28 cellular contexts compared by ENCODE assay signal in the genomic region with DNA sequence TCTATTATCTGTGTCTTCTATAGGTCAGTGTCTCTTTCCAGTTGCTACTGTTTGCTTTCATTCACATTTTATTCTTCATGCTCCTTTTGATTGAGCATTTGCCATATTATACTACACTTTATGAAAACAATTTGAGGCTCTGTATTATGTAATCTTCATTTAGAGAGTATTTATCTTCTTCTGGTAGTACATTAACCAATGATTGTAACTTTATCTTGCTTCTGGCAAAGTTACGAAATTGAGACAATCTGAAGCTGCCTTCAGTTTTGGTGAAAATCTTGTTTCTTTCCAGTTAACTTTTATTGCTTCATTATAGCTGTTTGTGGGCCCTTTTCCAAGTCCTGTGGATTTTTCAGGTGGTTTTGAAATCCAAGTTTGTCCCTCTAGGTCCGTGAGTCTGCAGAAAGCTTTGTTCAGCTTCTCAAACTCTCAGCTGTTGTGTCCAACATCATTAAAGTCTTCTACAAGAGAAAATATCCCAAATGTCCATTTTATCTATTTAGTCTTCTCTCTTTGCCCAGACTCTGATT.
"Had no signal": no experiment of that assay in that cellular context is flagged by ENCODE, and none has a peak within 500 bp of the region (broad histone marks: within the 10 kb centered on the region; RNA-seq: fewer than 3 reads in every experiment).

No MANE protein-coding gene starts in this region.

- H3K27me3 Mint-ChIP-seq: activated CD8-positive, alpha-beta memory T cell treated with anti-CD3 and anti-CD28 coated beads, Interleukin-2, amount 10 ng/mL, durations not matched to agents 7 days and 5 days; activated naive CD8-positive, alpha-beta T cell treated with anti-CD3 and anti-CD28 coated beads, Interleukin-2, amount 50 U/mL, for 24 hours; T-helper 17 cell had no signal

- H3K27ac ChIP-seq: Peyer's patch, RWPE1, SJCRH30 had no signal

- H3K4me1 Mint-ChIP-seq: activated CD8-positive, alpha-beta memory T cell treated with anti-CD3 and anti-CD28 coated beads, Interleukin-2, amount 10 ng/mL, durations not matched to agents 7 days and 5 days; activated naive CD8-positive, alpha-beta T cell treated with anti-CD3 and anti-CD28 coated beads, Interleukin-2, amount 50 U/mL, for 24 hours; T-helper 17 cell had no signal

- DNase-seq: activated CD4-positive, alpha-beta T cell treated with anti-CD3 and anti-CD28 coated beads for 48 hours; activated CD4-positive, alpha-beta T cell treated with anti-CD3 and anti-CD28 coated beads, Interleukin-2, amount 50 U/mL, for 4 hours; activated CD4-positive, CD25-positive, alpha-beta regulatory T cell treated with anti-CD3 and anti-CD28 coated beads, Interleukin-2, amount 50 U/mL, for 72 hours; activated CD8-positive, alpha-beta memory T cell treated with anti-CD3 and anti-CD28 coated beads, Interleukin-2, amount 10 ng/mL, durations not matched to agents 7 days and 5 days; activated effector memory CD4-positive, alpha-beta T cell treated with anti-CD3 and anti-CD28 coated beads, Interleukin-2, amount 50 U/mL, for 16 hours; activated naive CD4-positive, alpha-beta T cell treated with Interleukin-2 at 50 U/mL for 16 hours; activated naive CD8-positive, alpha-beta T cell treated with anti-CD3 and anti-CD28 coated beads, Interleukin-2, amount 50 U/mL, for 24 hours; activated T-cell treated with anti-CD3 and anti-CD28 coated beads, Interleukin-2, amount 50 U/mL, for 4 hours; caudate nucleus; IMR-90; Kasumi-1; KBM-7; NCI-H1048; NCI-H146; NCI-H1930; NCI-H2171; NCI-H226; NCI-H526; NK-92 treated with Interleukin-12 subunit alpha and Interleukin-12 subunit beta, amount 100 ng/mL, for 24 hours; Peyer's patch; Right ventricle myocardium superior; SJCRH30; T-helper 17 cell; T-helper 9 cell had no signal

- H3K36me3 ChIP-seq: Peyer's patch, SJCRH30 had no signal

- H3K36me3 Mint-ChIP-seq: activated CD8-positive, alpha-beta memory T cell treated with anti-CD3 and anti-CD28 coated beads, Interleukin-2, amount 10 ng/mL, durations not matched to agents 7 days and 5 days; activated naive CD4-positive, alpha-beta T cell treated with anti-CD3 and anti-CD28 coated beads, Interleukin-2, amount 50 U/mL, for 72 hours; WTC11 had no signal

- H3K4me3 Mint-ChIP-seq: activated CD8-positive, alpha-beta memory T cell treated with anti-CD3 and anti-CD28 coated beads, Interleukin-2, amount 10 ng/mL, durations not matched to agents 7 days and 5 days; activated naive CD8-positive, alpha-beta T cell treated with anti-CD3 and anti-CD28 coated beads, Interleukin-2, amount 50 U/mL, for 24 hours; activated T-cell treated with anti-CD3 and anti-CD28 coated beads, Interleukin-2, amount 50 U/mL, for 4 hours; T-helper 17 cell; WTC11 had no signal

- H3K4me3 ChIP-seq: Peyer's patch, SJCRH30 had no signal

- H3K27me3 ChIP-seq: Peyer's patch, SJCRH30 had no signal

- H3K4me1 ChIP-seq: Peyer's patch, SJCRH30 had no signal

- H3K9me3 ChIP-seq: Peyer's patch, SJCRH30 had no signal

- H3K27ac Mint-ChIP-seq: activated CD8-positive, alpha-beta memory T cell treated with anti-CD3 and anti-CD28 coated beads, Interleukin-2, amount 10 ng/mL, durations not matched to agents 7 days and 5 days; activated naive CD4-positive, alpha-beta T cell treated with anti-CD3 and anti-CD28 coated beads, Interleukin-2, amount 50 U/mL, for 72 hours; activated naive CD8-positive, alpha-beta T cell treated with anti-CD3 and anti-CD28 coated beads, Interleukin-2, amount 50 U/mL, for 24 hours; T-helper 17 cell; WTC11 had no signal

- ATAC-seq: activated CD8-positive, alpha-beta memory T cell treated with anti-CD3 and anti-CD28 coated beads, Interleukin-2, amount 10 ng/mL, durations not matched to agents 7 days and 5 days; activated naive CD4-positive, alpha-beta T cell treated with anti-CD3 and anti-CD28 coated beads, Interleukin-2, amount 50 U/mL, for 72 hours; activated naive CD8-positive, alpha-beta T cell treated with anti-CD3 and anti-CD28 coated beads, Interleukin-2, amount 50 U/mL, for 24 hours; activated T-cell treated with anti-CD3 and anti-CD28 coated beads, Interleukin-2, amount 50 U/mL, for 4 hours; SK-N-SH treated with all-trans-retinoic acid at 6 μM for 48 hours; T-helper 17 cell; WTC11 had no signal

- H3K9me3 Mint-ChIP-seq: WTC11 had no signal
